15 cellular contexts compared by ENCODE assay signal in genomic region chr11:101759771-101760450, GRCh38.
DNase-seq lines count a peak whose midpoint lies in the region; ATAC-seq and TF ChIP-seq lines count a peak whose summit lies in the region.
"Had no signal": no experiment of that assay in that cellular context is flagged by ENCODE, and none has a peak within 500 bp of the region (broad histone marks: within the 10 kb centered on the region; RNA-seq: fewer than 3 reads in every experiment).

No MANE protein-coding gene starts in this region.

- H3K4me3 ChIP-seq in kidney epithelial cell (ENCODE audit: low read depth, low read length) (no peak overlapping the region), BE2C (ENCODE audit: low read depth, low read length) (no peak overlapping the region)
- H3K4me3 ChIP-seq: transverse colon had no signal

- DNase-seq in COR-L47 (lab: John Stamatoyannopoulos, UW) (peak; percentile 31), HT1080 (ENCODE audit: low read depth) (peak; percentile 6), WTC11 (ENCODE audit: low spot score) (no peak), kidney epithelial cell (ENCODE audit: low read depth) (no peak), NCI-H1694 (lab: John Stamatoyannopoulos, UW) (no peak), BE2C (no peak)
- DNase-seq: effector memory CD4-positive, alpha-beta T cell; H9; NCI-H2107; nucleus accumbens; Right ventricle myocardium superior; transverse colon had no signal

- H3K36me3 Mint-ChIP-seq in WTC11: peaks cover 4% of the 10 kb centered on the region; the same call in 1 of the 2 replicates
- H3K36me3 Mint-ChIP-seq: memory B cell had no signal

- ATAC-seq in WTC11 (peak; percentile 78), HG02981 (IDR thresholded peaks at IDR 0.05; ENCODE audit: unreplicated experiment) (no peak), GM21723 (IDR thresholded peaks at IDR 0.05; ENCODE audit: unreplicated experiment) (no peak)

- peaks cover 16% of the 10 kb centered on the region for H3K9me3 Mint-ChIP-seq in WTC11
- H3K9me3 Mint-ChIP-seq: memory B cell had no signal

- POLR2A ChIA-PET in WTC11 (lab: Charles Lee): no interaction called here

- no peak for TF ChIP-seq CTCF in WTC11 (IDR thresholded peaks at IDR 0.05)
- peak; percentile 36 for TF ChIP-seq CTCF in kidney epithelial cell (IDR thresholded peaks at IDR 0.05; ENCODE audit: insufficient read depth, low read length, poor library complexity, severe bottlenecking)
- no peak for TF ChIP-seq CTCF in BE2C (IDR thresholded peaks at IDR 0.05; ENCODE audit: low read depth, low read length)

- H3K27me3 ChIP-seq in kidney epithelial cell (ENCODE audit: control insufficient read depth, insufficient read depth, low read length) (no peaks in the 10 kb centered on the region), BE2C (no peaks in the 10 kb centered on the region)
- H3K27me3 ChIP-seq: transverse colon had no signal

- no peak overlapping the region for H3K4me3 Mint-ChIP-seq in WTC11
- H3K4me3 Mint-ChIP-seq: H9, memory B cell had no signal

- H3K4me1 Mint-ChIP-seq in WTC11: no peaks in the 10 kb centered on the region
- H3K4me1 Mint-ChIP-seq: H9, memory B cell had no signal

- H3K27ac Mint-ChIP-seq in WTC11: no peak overlapping the region
- H3K27ac Mint-ChIP-seq: H9, memory B cell had no signal

- no peaks in the 10 kb centered on the region for H3K9me3 ChIP-seq in BE2C
- H3K9me3 ChIP-seq: transverse colon had no signal

- no peaks in the 10 kb centered on the region for H3K4me1 ChIP-seq in BE2C
- H3K4me1 ChIP-seq: transverse colon had no signal

- no peaks in the 10 kb centered on the region for H3K27me3 Mint-ChIP-seq in WTC11 (ENCODE audit: low read depth)
- H3K27me3 Mint-ChIP-seq: memory B cell had no signal

- CTCF ChIA-PET in WTC11 (lab: Charles Lee): interaction anchor here (0.9 to 1.4 kb wide), 5 partner anchors 8 to 317 kb away, joined by 3 to 4 read pairs (median 3); partner anchors contain the start of gene CEP126

- H3K36me3 ChIP-seq in kidney epithelial cell (ENCODE audit: control insufficient read depth, insufficient read depth, low read length) (no peaks in the 10 kb centered on the region), BE2C (no peaks in the 10 kb centered on the region)
- H3K36me3 ChIP-seq: transverse colon had no signal

TF ChIP-seq in WTC11, 78 proteins besides CTCF, POLR2A, EP300 and RAD21:
- TF ChIP-seq MYBL2 (CRISPR knock-in tag; IDR thresholded peaks at IDR 0.05) (no peak), PRRX2 (CRISPR knock-in tag; IDR thresholded peaks at IDR 0.05) (no peak), E2F5 (CRISPR knock-in tag; IDR thresholded peaks at IDR 0.05) (no peak), IRF2 (CRISPR knock-in tag; IDR thresholded peaks at IDR 0.05; ENCODE audit: borderline replicate concordance, low read depth) (no peak), ZNF416 (CRISPR knock-in tag; IDR thresholded peaks at IDR 0.05) (no peak), ZNF423 (CRISPR knock-in tag; IDR thresholded peaks at IDR 0.05) (no peak), ZNF532 (CRISPR knock-in tag; IDR thresholded peaks at IDR 0.05; ENCODE audit: borderline replicate concordance) (no peak), ZNF138 (CRISPR knock-in tag; conservative IDR thresholded peaks at IDR 0.05) (no peak), RELA (CRISPR knock-in tag; IDR thresholded peaks at IDR 0.05; ENCODE audit: borderline replicate concordance) (no peak), CREM (CRISPR knock-in tag; IDR thresholded peaks at IDR 0.05) (no peak), ARID4B (CRISPR knock-in tag; IDR thresholded peaks at IDR 0.05; ENCODE audit: borderline replicate concordance) (no peak)

Comparison
In these comparisons a context has a peak if more than half of its experiments do, and no peak if none do; other contexts are left out.
1. DNase-seq: peak in COR-L47 (single experiment) and HT1080 (single experiment); none in WTC11 (single experiment), kidney epithelial cell (single experiment), NCI-H1694 (single experiment) and BE2C (single experiment).